ENCODE assay signal across 8 cellular contexts in genomic region chr16:46387720-46388119, GRCh38.
DNase-seq lines count a peak whose midpoint lies in the region; ATAC-seq and TF ChIP-seq lines count a peak whose summit lies in the region.
"Not testable (repeated sequence)": the region's sequence is repeated elsewhere in the genome, so short reads cannot be mapped to it uniquely, and the experiment has no call there.

No MANE protein-coding gene starts in this region.

- intact Hi-C loops in transverse colon (cut with DNase I; ENCODE audit: low total_unique reads): not testable (repeated sequence)

- not testable (repeated sequence) for TF ChIP-seq EP300 in transverse colon (IDR thresholded peaks at IDR 0.05; ENCODE audit: low read depth)

- DNase-seq in T-helper 2 cell treated with Interferon-gamma antibody and Interleukin-4, amounts not matched to agents 5 μg/mL and 100 μg/mL, for 36 hours (ENCODE audit: low spot score): peak; percentile 94
- DNase-seq in activated T-cell treated with anti-CD3 and anti-CD28 coated beads for 4 hours: peak; percentile 84
- DNase-seq in brain microvascular endothelial cell: peak; percentile 97
- DNase-seq in hepatocyte (ENCODE audit: low spot score): not testable (repeated sequence)
- peak; percentile 37 for DNase-seq in nephron progenitor cell
- DNase-seq in stimulated activated CD4-positive, alpha-beta T cell treated with anti-CD3 and anti-CD28 coated beads, TNF-alpha, amount 100 ng/mL, for 24 hours (ENCODE audit: low read depth in 3 of 3): peak in 2 of 3 experiments; percentile 69 to 79
- DNase-seq in transverse colon: peak; percentile 12

- not testable (repeated sequence) for H3K4me3 ChIP-seq in brain microvascular endothelial cell (ENCODE audit: low read depth, low read length)
- H3K4me3 ChIP-seq in hepatocyte: peak overlapping the region; percentile 0
- H3K4me3 ChIP-seq in transverse colon: peak overlapping the region in 1 of 4 donors; percentile 0

- not testable (repeated sequence) for H3K27ac ChIP-seq in brain microvascular endothelial cell, hepatocyte, transverse colon

- H3K36me3 Mint-ChIP-seq in T-helper 2 cell treated with Interferon-gamma antibody and Interleukin-4, amounts not matched to agents 5 μg/mL and 100 μg/mL, for 36 hours (ENCODE audit: low read depth): not testable (repeated sequence)
- peaks cover 17% of the 10 kb centered on the region for H3K36me3 Mint-ChIP-seq in nephron progenitor cell (ENCODE audit: low read depth)

- not testable (repeated sequence) for H3K4me1 ChIP-seq in hepatocyte (ENCODE audit: insufficient read depth); transverse colon

- H3K36me3 ChIP-seq in brain microvascular endothelial cell (replicated peaks); transverse colon: not testable (repeated sequence)
- H3K36me3 ChIP-seq in hepatocyte (replicated peaks; ENCODE audit: insufficient read depth, low read depth): peaks cover 18% of the 10 kb centered on the region

- H3K27ac Mint-ChIP-seq in T-helper 2 cell treated with Interferon-gamma antibody and Interleukin-4, amounts not matched to agents 5 μg/mL and 100 μg/mL, for 36 hours; nephron progenitor cell: not testable (repeated sequence)

- peaks cover 13% of the 10 kb centered on the region for H4K20me1 ChIP-seq in hepatocyte (ENCODE audit: insufficient read depth, poor library complexity, severe bottlenecking)

- not testable (repeated sequence) for TF ChIP-seq CTCF in brain microvascular endothelial cell (IDR thresholded peaks at IDR 0.05; ENCODE audit: low read depth, low read length, missing control alignments); hepatocyte (IDR thresholded peaks at IDR 0.05; ENCODE audit: poor library complexity); nephron progenitor cell (IDR thresholded peaks at IDR 0.05); transverse colon (IDR thresholded peaks at IDR 0.05)

- H3K79me2 ChIP-seq in hepatocyte: not testable (repeated sequence)

- not testable (repeated sequence) for H3K4me1 Mint-ChIP-seq in T-helper 2 cell treated with Interferon-gamma antibody and Interleukin-4, amounts not matched to agents 5 μg/mL and 100 μg/mL, for 36 hours (ENCODE audit: low read depth); nephron progenitor cell

- ATAC-seq in GM18861 (IDR thresholded peaks at IDR 0.05; ENCODE audit: unreplicated experiment): peak; percentile 3

- H3K4me2 ChIP-seq in hepatocyte: not testable (repeated sequence)

- 73% methylated on average over 15 of the region's 15 CpGs for WGBS in hepatocyte (ENCODE audit: low lambda C conversion rate, missing lambda C conversion rate)
- WGBS in transverse colon (ENCODE audit: low coverage in 1 of 2), 2 donors: 70 to 74% methylated on average over 15 of the region's 15 CpGs

- H3K9me3 Mint-ChIP-seq in T-helper 2 cell treated with Interferon-gamma antibody and Interleukin-4, amounts not matched to agents 5 μg/mL and 100 μg/mL, for 36 hours: peaks cover 18% of the 10 kb centered on the region
- peaks cover 18% of the 10 kb centered on the region for H3K9me3 Mint-ChIP-seq in nephron progenitor cell

- H2AFZ ChIP-seq in hepatocyte: not testable (repeated sequence)

- H3K9me2 ChIP-seq in hepatocyte (replicated peaks; ENCODE audit: insufficient read depth): peaks cover 15% of the 10 kb centered on the region

- H3K27me3 Mint-ChIP-seq in T-helper 2 cell treated with Interferon-gamma antibody and Interleukin-4, amounts not matched to agents 5 μg/mL and 100 μg/mL, for 36 hours (ENCODE audit: low read depth); nephron progenitor cell (ENCODE audit: low read depth, poor library complexity): not testable (repeated sequence)

- H3K27me3 ChIP-seq in brain microvascular endothelial cell (replicated peaks); hepatocyte; transverse colon: not testable (repeated sequence)

- H3K4me3 Mint-ChIP-seq in T-helper 2 cell treated with Interferon-gamma antibody and Interleukin-4, amounts not matched to agents 5 μg/mL and 100 μg/mL, for 36 hours; nephron progenitor cell: not testable (repeated sequence)

- not testable (repeated sequence) for TF ChIP-seq POLR2A in transverse colon (IDR thresholded peaks at IDR 0.05)

- peaks cover 21% of the 10 kb centered on the region for H3K9me3 ChIP-seq in hepatocyte (ENCODE audit: low read depth)
- not testable (repeated sequence) for H3K9me3 ChIP-seq in transverse colon

- in situ Hi-C loops in brain microvascular endothelial cell (cut with HindIII; ENCODE audit: low pct_ligation_motif_present, low sequenced_read_pairs); transverse colon (cut with MboI; ENCODE audit: low pct_ligation_motif_present in 1 of 4, low pct_unique_long_range_greater_than_20kb in 1 of 4, low sequenced_read_pairs in 3 of 4): not testable (repeated sequence)
